ENCODE assay signal across 8 cellular contexts in genomic region chr7:27115161-27116018, GRCh38. TPM values are rescaled to one million over a fixed set of nuclear protein-coding genes. Genes with fewer than 3 reads are reported as not detected.
DNase-seq lines count a peak whose midpoint lies in the region; ATAC-seq and TF ChIP-seq lines count a peak whose summit lies in the region.
"Had no signal": no experiment of that assay in that cellular context is flagged by ENCODE, and none has a peak within 500 bp of the region (broad histone marks: within the 10 kb centered on the region; RNA-seq: fewer than 3 reads in every experiment).

No MANE protein-coding gene starts in this region.

- H3K9me3 ChIP-seq in thyroid gland, result no peaks in the 10 kb centered on the region

- no peak for TF ChIP-seq POLR2A in thyroid gland (IDR thresholded peaks at IDR 0.05)

- 12 to 24% methylated on average over 22 to 37 of the region's 44 CpGs for WGBS in thyroid gland, 2 donors

- H3K4me3 ChIP-seq in thyroid gland (replicated peaks in 1 of 3), result peak overlapping the region in 1 of 3 donors; percentile 5

- peaks cover 0 to 6% of the 10 kb centered on the region in 2 donors for H3K4me1 ChIP-seq in thyroid gland

- DNase-seq in RPMI8226 (peak; percentile 10), hepatic stellate cell (ENCODE audit: low spot score) (peak; percentile 74), thyroid gland (no peak), D341Med (ENCODE audit: low spot score) (no peak)
- DNase-seq: OCI-M1 had no signal

- peak overlapping the region; percentile 71 to 81 (median 80) for H3K27ac ChIP-seq in thyroid gland

- no peak for TF ChIP-seq CTCF in thyroid gland (IDR thresholded peaks at IDR 0.05)

- ATAC-seq in GM19452 (IDR thresholded peaks at IDR 0.05; ENCODE audit: unreplicated experiment) (no peak), HG02973 (IDR thresholded peaks at IDR 0.05; ENCODE audit: unreplicated experiment) (no peak)

- H3K27me3 ChIP-seq in thyroid gland, result peaks cover 43% of the 10 kb centered on the region

- intact Hi-C loops in thyroid gland (cut with DNase I), result no loop called here

- no peaks in the 10 kb centered on the region for H3K36me3 ChIP-seq in thyroid gland

RNA-seq across cellular contexts. Expression of gene HOXA2, which starts 12.9 kb away (rescaled TPM):
- 1 to 10 TPM in 2 of 4 donors, under 1 TPM in 2; 0.73 to 2.7 (median 1.7) TPM for total RNA-seq in thyroid gland
- total RNA-seq: activated T-helper 2 cell treated with anti-CD3 and anti-CD28 coated beads, Interferon-gamma antibody, Interleukin-2, Interleukin-4, amounts not matched to agents 10 μg/mL and 5 μg/mL and 100 μg/mL, durations not matched to agents 14 hours and 24 hours and 36 hours had no signal

RNA-seq across cellular contexts. Expression of gene HOXA4, which starts 15.2 kb away (rescaled TPM):
- 1 to 10 TPM in 3 of 4 donors, under 1 TPM in 1; 0.56 to 2.1 (median 1.3) TPM for total RNA-seq in thyroid gland
- total RNA-seq: activated T-helper 2 cell treated with anti-CD3 and anti-CD28 coated beads, Interferon-gamma antibody, Interleukin-2, Interleukin-4, amounts not matched to agents 10 μg/mL and 5 μg/mL and 100 μg/mL, durations not matched to agents 14 hours and 24 hours and 36 hours had no signal

RNA-seq across cellular contexts. Expression of gene HOXA1, which starts 19.6 kb away (rescaled TPM):
- total RNA-seq in thyroid gland, result under 1 TPM in 2 of 4 donors, not detected in 2; 0.67 to 0.78 TPM

RNA-seq across cellular contexts. Expression of gene HOXA5, which starts 28.1 kb away (rescaled TPM):
- total RNA-seq in thyroid gland, result 1 to 10 TPM; 2.0 to 4.4 (median 3.3) TPM
- total RNA-seq: activated T-helper 2 cell treated with anti-CD3 and anti-CD28 coated beads, Interferon-gamma antibody, Interleukin-2, Interleukin-4, amounts not matched to agents 10 μg/mL and 5 μg/mL and 100 μg/mL, durations not matched to agents 14 hours and 24 hours and 36 hours had no signal

RNA-seq across cellular contexts. Expression of gene HOXA6, which starts 32.2 kb away (rescaled TPM):
- total RNA-seq in thyroid gland, result 1 to 10 TPM in 2 of 4 donors, not detected in 2; 1.1 to 1.6 TPM
- total RNA-seq: activated T-helper 2 cell treated with anti-CD3 and anti-CD28 coated beads, Interferon-gamma antibody, Interleukin-2, Interleukin-4, amounts not matched to agents 10 μg/mL and 5 μg/mL and 100 μg/mL, durations not matched to agents 14 hours and 24 hours and 36 hours had no signal

Comparison
In these comparisons a context has a peak if more than half of its experiments do, and no peak if none do; other contexts are left out.
1. DNase-seq: peak in RPMI8226 (single experiment) and hepatic stellate cell (single experiment); none in thyroid gland (0 of 2) and D341Med (single experiment).